21 cellular contexts compared by ENCODE assay signal in genomic region chrX:13419276-13419675, GRCh38.
A peak's percentile ranks its signal among the peaks of the same experiment; 100 is the strongest.
DNase-seq lines count a peak whose midpoint lies in the region; ATAC-seq and TF ChIP-seq lines count a peak whose summit lies in the region.
"Had no signal": no experiment of that assay in that cellular context is flagged by ENCODE, and none has a peak within 500 bp of the region (broad histone marks: within the 10 kb centered on the region; RNA-seq: fewer than 3 reads in every experiment).

No MANE protein-coding gene starts in this region.

- H3K4me2 ChIP-seq in smooth muscle cell, result peak overlapping the region; percentile 36

- WGBS in smooth muscle cell (ENCODE audit: low lambda C conversion rate), result 89% methylated on average over 9 of the region's 9 CpGs

- ATAC-seq in GM21717 (IDR thresholded peaks at IDR 0.05; ENCODE audit: unreplicated experiment), result peak; percentile 48
- no peak for ATAC-seq in RWPE2 (ENCODE audit: low read depth)
- ATAC-seq: gastrocnemius medialis, HCT116, Right ventricle myocardium inferior had no signal

- H3K27ac ChIP-seq in RWPE2 (ENCODE audit: poor library complexity, severe bottlenecking) (peak overlapping the region; percentile 54), smooth muscle cell (ENCODE audit: low read depth) (peak overlapping the region; percentile 36)
- H3K27ac ChIP-seq: gastrocnemius medialis, upper lobe of left lung, VCaP had no signal

- no peaks in the 10 kb centered on the region for H3K36me3 ChIP-seq in RWPE2 (ENCODE audit: low read depth)
- H3K36me3 ChIP-seq in smooth muscle cell (ENCODE audit: low read depth), result no peaks in the 10 kb centered on the region
- H3K36me3 ChIP-seq: BE2C, gastrocnemius medialis, upper lobe of left lung had no signal

- no peaks in the 10 kb centered on the region for H4K20me1 ChIP-seq in smooth muscle cell (ENCODE audit: low read depth)

- H3K9me3 ChIP-seq in RWPE2 (ENCODE audit: severe bottlenecking) (no peaks in the 10 kb centered on the region), smooth muscle cell (replicated peaks; ENCODE audit: low read depth) (no peaks in the 10 kb centered on the region)
- H3K9me3 ChIP-seq: BE2C, gastrocnemius medialis, upper lobe of left lung had no signal

- H3F3A ChIP-seq in smooth muscle cell (ENCODE audit: low read depth), result peaks cover 10% of the 10 kb centered on the region

- no peak overlapping the region for H3K9ac ChIP-seq in smooth muscle cell (ENCODE audit: low read depth)

- TF ChIP-seq CTCF in RWPE2 (IDR thresholded peaks at IDR 0.05; ENCODE audit: poor library complexity, severe bottlenecking) (no peak), smooth muscle cell (IDR thresholded peaks at IDR 0.05; ENCODE audit: borderline replicate concordance, insufficient read depth, poor library complexity, severe bottlenecking) (no peak)

- no peak overlapping the region for H3K4me3 ChIP-seq in RWPE2 (ENCODE audit: severe bottlenecking)
- H3K4me3 ChIP-seq in smooth muscle cell, result no peak overlapping the region
- H3K4me3 ChIP-seq: dorsolateral prefrontal cortex, gastrocnemius medialis, upper lobe of left lung had no signal

- no peaks in the 10 kb centered on the region for H3K79me2 ChIP-seq in smooth muscle cell (ENCODE audit: low read depth)

- DNase-seq in RWPE2 (ENCODE audit: low spot score) (no peak), iPS-NIHi11 (ENCODE audit: low spot score) (peak; percentile 15), smooth muscle cell (lab: John Stamatoyannopoulos, UW; ENCODE audit: unreplicated experiment) (no peak), pons (ENCODE audit: low spot score) (no peak), SW480 (ENCODE audit: low spot score) (no peak)
- no peak for DNase-seq in activated CD4-positive, alpha-beta T cell treated with anti-CD3 and anti-CD28 coated beads, Interleukin-2, amount 50 U/mL, for 48 hours
- DNase-seq: activated CD4-positive, alpha-beta T cell treated with anti-CD3 and anti-CD28 coated beads, Interleukin-2, amount 50 U/mL, for 4 hours; activated naive CD4-positive, alpha-beta T cell; BE2C; central memory CD4-positive, alpha-beta T cell; COR-L47; DND-41; gastrocnemius medialis; NCI-H524; stimulated activated CD4-positive, alpha-beta T cell treated with anti-CD3 and anti-CD28 coated beads, Interleukin-4, amount 100 ng/mL, for 4 hours; upper lobe of left lung had no signal

- peak overlapping the region; percentile 90 for H2AFZ ChIP-seq in smooth muscle cell (ENCODE audit: low read depth)

- H3K27me3 ChIP-seq in RWPE2 (ENCODE audit: insufficient read depth, poor library complexity, severe bottlenecking) (no peaks in the 10 kb centered on the region), smooth muscle cell (ENCODE audit: low read depth) (no peaks in the 10 kb centered on the region)
- H3K27me3 ChIP-seq: BE2C, gastrocnemius medialis, upper lobe of left lung had no signal

- peaks cover 5% of the 10 kb centered on the region for H3K4me1 ChIP-seq in RWPE2 (ENCODE audit: insufficient read depth, poor library complexity, severe bottlenecking)
- peaks cover 24% of the 10 kb centered on the region for H3K4me1 ChIP-seq in smooth muscle cell (ENCODE audit: low read depth)
- H3K4me1 ChIP-seq: gastrocnemius medialis, upper lobe of left lung had no signal
